2 cellular contexts compared by ENCODE assay signal in the genomic region with DNA sequence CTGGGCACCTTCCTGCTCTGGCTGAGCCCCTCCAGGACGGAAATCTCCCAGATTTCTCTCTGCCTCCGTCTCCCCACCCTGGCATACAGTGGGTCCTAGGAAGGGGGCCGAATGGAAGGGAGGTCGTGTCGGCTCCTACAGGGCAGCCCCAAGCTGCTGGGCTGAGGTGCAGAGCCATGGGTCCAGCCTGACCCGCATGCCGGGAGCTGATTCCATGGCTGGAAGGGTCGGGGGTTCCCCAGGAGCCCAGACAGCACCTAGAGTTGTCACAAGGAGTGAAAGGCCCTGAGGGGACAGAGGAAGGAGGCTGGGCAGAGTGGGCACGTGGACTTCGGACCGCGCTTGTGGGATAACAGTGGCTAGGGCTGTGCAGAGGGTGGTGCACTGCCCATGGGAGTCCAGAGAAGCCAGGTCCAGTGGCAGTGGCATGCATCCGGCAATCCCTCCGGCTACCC.
TF ChIP-seq lines count a peak whose summit lies in the region.

No MANE protein-coding gene starts in this region.

TF ChIP-seq in SK-N-SH, 30 proteins besides CTCF, POLR2A, EP300 and RAD21 (continued from another document):
- no peak for TF ChIP-seq POLR2AphosphoS5 (IDR thresholded peaks at IDR 0.05; ENCODE audit: low read depth, low read length)
- TF ChIP-seq GATA2 (CRISPR knock-in tag; IDR thresholded peaks at IDR 0.05) = no peak
- TF ChIP-seq, protein P1, sequence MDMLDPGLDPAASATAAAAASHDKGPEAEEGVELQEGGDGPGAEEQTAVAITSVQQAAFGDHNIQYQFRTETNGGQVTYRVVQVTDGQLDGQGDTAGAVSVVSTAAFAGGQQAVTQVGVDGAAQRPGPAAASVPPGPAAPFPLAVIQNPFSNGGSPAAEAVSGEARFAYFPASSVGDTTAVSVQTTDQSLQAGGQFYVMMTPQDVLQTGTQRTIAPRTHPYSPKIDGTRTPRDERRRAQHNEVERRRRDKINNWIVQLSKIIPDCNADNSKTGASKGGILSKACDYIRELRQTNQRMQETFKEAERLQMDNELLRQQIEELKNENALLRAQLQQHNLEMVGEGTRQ (IDR thresholded peaks at IDR 0.05; ENCODE audit: borderline replicate concordance, low read depth, low read length) = no peak

TF ChIP-seq in SK-N-SH treated with all-trans-retinoic acid at 6 μM for 48 hours, 23 proteins besides CTCF, POLR2A, EP300 and RAD21 (continued from another document):
- TF ChIP-seq ESRRG (CRISPR knock-in tag; IDR thresholded peaks at IDR 0.05) (no peak), ZFP3 (CRISPR knock-in tag; IDR thresholded peaks at IDR 0.05) (no peak), ZNF70 (CRISPR knock-in tag; IDR thresholded peaks at IDR 0.05) (no peak), BACH2 (CRISPR knock-in tag; IDR thresholded peaks at IDR 0.05; ENCODE audit: borderline replicate concordance) (no peak), TCF4 (CRISPR knock-in tag; IDR thresholded peaks at IDR 0.05; ENCODE audit: borderline replicate concordance) (no peak), RARB (CRISPR knock-in tag; IDR thresholded peaks at IDR 0.05) (no peak), OSR1 (CRISPR knock-in tag; IDR thresholded peaks at IDR 0.05) (no peak), ZFP30 (CRISPR knock-in tag; IDR thresholded peaks at IDR 0.05) (no peak), TOX (CRISPR knock-in tag; IDR thresholded peaks at IDR 0.05; ENCODE audit: borderline replicate concordance) (no peak)
- TF ChIP-seq, protein P2, sequence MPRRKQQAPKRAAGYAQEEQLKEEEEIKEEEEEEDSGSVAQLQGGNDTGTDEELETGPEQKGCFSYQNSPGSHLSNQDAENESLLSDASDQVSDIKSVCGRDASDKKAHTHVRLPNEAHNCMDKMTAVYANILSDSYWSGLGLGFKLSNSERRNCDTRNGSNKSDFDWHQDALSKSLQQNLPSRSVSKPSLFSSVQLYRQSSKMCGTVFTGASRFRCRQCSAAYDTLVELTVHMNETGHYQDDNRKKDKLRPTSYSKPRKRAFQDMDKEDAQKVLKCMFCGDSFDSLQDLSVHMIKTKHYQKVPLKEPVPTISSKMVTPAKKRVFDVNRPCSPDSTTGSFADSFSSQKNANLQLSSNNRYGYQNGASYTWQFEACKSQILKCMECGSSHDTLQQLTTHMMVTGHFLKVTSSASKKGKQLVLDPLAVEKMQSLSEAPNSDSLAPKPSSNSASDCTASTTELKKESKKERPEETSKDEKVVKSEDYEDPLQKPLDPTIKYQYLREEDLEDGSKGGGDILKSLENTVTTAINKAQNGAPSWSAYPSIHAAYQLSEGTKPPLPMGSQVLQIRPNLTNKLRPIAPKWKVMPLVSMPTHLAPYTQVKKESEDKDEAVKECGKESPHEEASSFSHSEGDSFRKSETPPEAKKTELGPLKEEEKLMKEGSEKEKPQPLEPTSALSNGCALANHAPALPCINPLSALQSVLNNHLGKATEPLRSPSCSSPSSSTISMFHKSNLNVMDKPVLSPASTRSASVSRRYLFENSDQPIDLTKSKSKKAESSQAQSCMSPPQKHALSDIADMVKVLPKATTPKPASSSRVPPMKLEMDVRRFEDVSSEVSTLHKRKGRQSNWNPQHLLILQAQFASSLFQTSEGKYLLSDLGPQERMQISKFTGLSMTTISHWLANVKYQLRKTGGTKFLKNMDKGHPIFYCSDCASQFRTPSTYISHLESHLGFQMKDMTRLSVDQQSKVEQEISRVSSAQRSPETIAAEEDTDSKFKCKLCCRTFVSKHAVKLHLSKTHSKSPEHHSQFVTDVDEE (CRISPR knock-in tag; IDR thresholded peaks at IDR 0.05) = no peak
- TF ChIP-seq, protein P3, sequence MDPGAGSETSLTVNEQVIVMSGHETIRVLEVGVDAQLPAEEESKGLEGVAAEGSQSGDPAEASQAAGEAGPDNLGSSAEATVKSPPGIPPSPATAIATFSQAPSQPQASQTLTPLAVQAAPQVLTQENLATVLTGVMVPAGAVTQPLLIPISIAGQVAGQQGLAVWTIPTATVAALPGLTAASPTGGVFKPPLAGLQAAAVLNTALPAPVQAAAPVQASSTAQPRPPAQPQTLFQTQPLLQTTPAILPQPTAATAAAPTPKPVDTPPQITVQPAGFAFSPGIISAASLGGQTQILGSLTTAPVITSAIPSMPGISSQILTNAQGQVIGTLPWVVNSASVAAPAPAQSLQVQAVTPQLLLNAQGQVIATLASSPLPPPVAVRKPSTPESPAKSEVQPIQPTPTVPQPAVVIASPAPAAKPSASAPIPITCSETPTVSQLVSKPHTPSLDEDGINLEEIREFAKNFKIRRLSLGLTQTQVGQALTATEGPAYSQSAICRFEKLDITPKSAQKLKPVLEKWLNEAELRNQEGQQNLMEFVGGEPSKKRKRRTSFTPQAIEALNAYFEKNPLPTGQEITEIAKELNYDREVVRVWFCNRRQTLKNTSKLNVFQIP (CRISPR knock-in tag; IDR thresholded peaks at IDR 0.05; ENCODE audit: borderline replicate concordance, low read depth) = no peak
TF ChIP-seq in SK-N-SH treated with all-trans-retinoic acid at 6 μM for 48 hours: peak in this region for 0.
